In genomic region chr22:40808018-40808841, GRCh38 we compare ENCODE assay signal across 26 cellular contexts. TPM values are rescaled to one million over a fixed set of nuclear protein-coding genes. Genes with fewer than 3 reads are reported as not detected.
DNase-seq lines count a peak whose midpoint lies in the region; ATAC-seq, FAIRE-seq and TF ChIP-seq lines count a peak whose summit lies in the region.
"Had no signal": no experiment of that assay in that cellular context is flagged by ENCODE, and none has a peak within 500 bp of the region (broad histone marks: within the 10 kb centered on the region; RNA-seq: fewer than 3 reads in every experiment).

No MANE protein-coding gene starts in this region.

- ATAC-seq in central memory CD8-positive, alpha-beta T cell (replicated peaks; ENCODE audit: extremely low read depth, poor library complexity, severe bottlenecking) = no peak
- ATAC-seq: effector memory CD8-positive, alpha-beta T cell had no signal

- H3K4me3 ChIP-seq in ACC112 (ENCODE audit: low read depth, low read length) = peak overlapping the region; percentile 48
- H3K4me3 ChIP-seq: hepatocyte, lower lobe of right lung, uterus had no signal

- H3K27me3 Mint-ChIP-seq in central memory CD8-positive, alpha-beta T cell = no peaks in the 10 kb centered on the region
- H3K27me3 Mint-ChIP-seq in mesothelial cell of epicardium (ENCODE audit: low read depth) (no peaks in the 10 kb centered on the region), immature natural killer cell (ENCODE audit: low read depth in 3 of 3) (no peaks in the 10 kb centered on the region)
- H3K27me3 Mint-ChIP-seq in activated T-helper 2 cell treated with anti-CD3 and anti-CD28 coated beads, Interferon-gamma antibody, Interleukin-2, Interleukin-4, amounts not matched to agents 10 μg/mL and 5 μg/mL and 100 μg/mL, durations not matched to agents 14 hours and 24 hours and 36 hours (ENCODE audit: low read depth) = no peaks in the 10 kb centered on the region
- H3K27me3 Mint-ChIP-seq: activated CD4-positive, alpha-beta memory T cell treated with anti-CD3 and anti-CD28 coated beads, Interleukin-2, amount 10 ng/mL, durations not matched to agents 7 days and 5 days; effector memory CD8-positive, alpha-beta T cell had no signal

- intact Hi-C loops in activated T-helper 2 cell treated with anti-CD3 and anti-CD28 coated beads, Interferon-gamma antibody, Interleukin-2, Interleukin-4, amounts not matched to agents 10 μg/mL and 5 μg/mL and 100 μg/mL, durations not matched to agents 14 hours and 24 hours and 36 hours (cut with micrococcal nuclease) = no loop called here

- peak overlapping the region; percentile 25 for H3K27ac Mint-ChIP-seq in central memory CD8-positive, alpha-beta T cell (ENCODE audit: low read depth)
- peak overlapping the region; percentile 58 for H3K27ac Mint-ChIP-seq in mesothelial cell of epicardium
- H3K27ac Mint-ChIP-seq in immature natural killer cell = peak overlapping the region in 2 of 6 donors; percentile 1 to 8
- H3K27ac Mint-ChIP-seq in activated T-helper 2 cell treated with anti-CD3 and anti-CD28 coated beads, Interferon-gamma antibody, Interleukin-2, Interleukin-4, amounts not matched to agents 10 μg/mL and 5 μg/mL and 100 μg/mL, durations not matched to agents 14 hours and 24 hours and 36 hours = no peak overlapping the region
- H3K27ac Mint-ChIP-seq: activated CD4-positive, alpha-beta memory T cell treated with anti-CD3 and anti-CD28 coated beads, Interleukin-2, amount 10 ng/mL, durations not matched to agents 7 days and 5 days; CD14-positive monocyte had no signal

- peak overlapping the region; percentile 77 for H3K27ac ChIP-seq in ACC112 (ENCODE audit: low read depth, low read length)
- H3K27ac ChIP-seq: hepatocyte, lower lobe of right lung, uterus had no signal

- H3K79me2 ChIP-seq in ACC112 (ENCODE audit: control insufficient read depth, insufficient read depth, low read length, unreplicated experiment) = peaks cover 16% of the 10 kb centered on the region

- peaks cover 7% of the 10 kb centered on the region for H3K36me3 Mint-ChIP-seq in central memory CD8-positive, alpha-beta T cell (ENCODE audit: insufficient read depth)
- peaks cover 14% of the 10 kb centered on the region for H3K36me3 Mint-ChIP-seq in mesothelial cell of epicardium
- peaks cover 0 to 3% (median 0%) of the 10 kb centered on the region in 3 donors for H3K36me3 Mint-ChIP-seq in immature natural killer cell
- peaks cover 9% of the 10 kb centered on the region for H3K36me3 Mint-ChIP-seq in activated T-helper 2 cell treated with anti-CD3 and anti-CD28 coated beads, Interferon-gamma antibody, Interleukin-2, Interleukin-4, amounts not matched to agents 10 μg/mL and 5 μg/mL and 100 μg/mL, durations not matched to agents 14 hours and 24 hours and 36 hours (ENCODE audit: low read depth)

- H3K9me3 Mint-ChIP-seq in central memory CD8-positive, alpha-beta T cell = no peaks in the 10 kb centered on the region
- no peaks in the 10 kb centered on the region for H3K9me3 Mint-ChIP-seq in mesothelial cell of epicardium
- H3K9me3 Mint-ChIP-seq in immature natural killer cell = no peaks in the 10 kb centered on the region
- H3K9me3 Mint-ChIP-seq in activated T-helper 2 cell treated with anti-CD3 and anti-CD28 coated beads, Interferon-gamma antibody, Interleukin-2, Interleukin-4, amounts not matched to agents 10 μg/mL and 5 μg/mL and 100 μg/mL, durations not matched to agents 14 hours and 24 hours and 36 hours = no peaks in the 10 kb centered on the region
- H3K9me3 Mint-ChIP-seq: activated CD4-positive, alpha-beta memory T cell treated with anti-CD3 and anti-CD28 coated beads, Interleukin-2, amount 10 ng/mL, durations not matched to agents 7 days and 5 days; effector memory CD8-positive, alpha-beta T cell had no signal

- H3K36me3 ChIP-seq in ACC112 (ENCODE audit: insufficient read depth, low read length) = no peaks in the 10 kb centered on the region
- H3K36me3 ChIP-seq: lower lobe of right lung, uterus had no signal

- no peaks in the 10 kb centered on the region for H3K27me3 ChIP-seq in ACC112 (ENCODE audit: insufficient read depth, low read length)
- H3K27me3 ChIP-seq: hepatocyte, uterus had no signal

- H3K4me1 Mint-ChIP-seq in central memory CD8-positive, alpha-beta T cell = peaks cover 12% of the 10 kb centered on the region
- H3K4me1 Mint-ChIP-seq in mesothelial cell of epicardium (peaks cover 20% of the 10 kb centered on the region), immature natural killer cell (peaks cover 4 to 20% of the 10 kb centered on the region in 2 donors)
- peaks cover 9% of the 10 kb centered on the region for H3K4me1 Mint-ChIP-seq in activated T-helper 2 cell treated with anti-CD3 and anti-CD28 coated beads, Interferon-gamma antibody, Interleukin-2, Interleukin-4, amounts not matched to agents 10 μg/mL and 5 μg/mL and 100 μg/mL, durations not matched to agents 14 hours and 24 hours and 36 hours (ENCODE audit: low read depth)
- H3K4me1 Mint-ChIP-seq: CD14-positive monocyte had no signal

- no peak for FAIRE-seq in HTR-8/SVneo (lab: Jason Lieb, UNC)
- FAIRE-seq: G401.6 had no signal

- no peak overlapping the region for H3K4me3 Mint-ChIP-seq in central memory CD8-positive, alpha-beta T cell
- no peak overlapping the region for H3K4me3 Mint-ChIP-seq in mesothelial cell of epicardium
- no peak overlapping the region for H3K4me3 Mint-ChIP-seq in immature natural killer cell
- H3K4me3 Mint-ChIP-seq in activated T-helper 2 cell treated with anti-CD3 and anti-CD28 coated beads, Interferon-gamma antibody, Interleukin-2, Interleukin-4, amounts not matched to agents 10 μg/mL and 5 μg/mL and 100 μg/mL, durations not matched to agents 14 hours and 24 hours and 36 hours (ENCODE audit: low read depth) = no peak overlapping the region
- H3K4me3 Mint-ChIP-seq: activated CD4-positive, alpha-beta memory T cell treated with anti-CD3 and anti-CD28 coated beads, Interleukin-2, amount 10 ng/mL, durations not matched to agents 7 days and 5 days; CD14-positive monocyte; effector memory CD8-positive, alpha-beta T cell had no signal

- H3K4me1 ChIP-seq in ACC112 (ENCODE audit: control insufficient read depth, insufficient read depth, low read length, unreplicated experiment) = peaks cover 11% of the 10 kb centered on the region
- H3K4me1 ChIP-seq: uterus had no signal

- TF ChIP-seq CTCF in mesothelial cell of epicardium (IDR thresholded peaks at IDR 0.05; ENCODE audit: unreplicated experiment) = no peak

- DNase-seq in NCI-H1436 (lab: John Stamatoyannopoulos, UW) = peak; percentile 66
- DNase-seq in central memory CD8-positive, alpha-beta T cell (ENCODE audit: low spot score in 2 of 2) = no peak
- DNase-seq in mesothelial cell of epicardium (ENCODE audit: low spot score in 2 of 2, unreplicated experiment in 2 of 2) = no peak
- DNase-seq in HTR-8/SVneo (ENCODE audit: insufficient read length, low spot score) = no peak
- DNase-seq in immature natural killer cell = no peak
- DNase-seq in NCI-H510A (lab: John Stamatoyannopoulos, UW) = no peak
- no peak for DNase-seq in activated T-helper 2 cell treated with anti-CD3 and anti-CD28 coated beads, Interferon-gamma antibody, Interleukin-2, Interleukin-4, amounts not matched to agents 10 μg/mL and 5 μg/mL and 100 μg/mL, durations not matched to agents 14 hours and 24 hours and 36 hours (ENCODE audit: low spot score)
- DNase-seq: activated CD4-positive, alpha-beta memory T cell treated with anti-CD3 and anti-CD28 coated beads, Interleukin-2, amount 10 ng/mL, durations not matched to agents 7 days and 5 days; activated CD4-positive, CD25-positive, alpha-beta regulatory T cell; activated naive CD4-positive, alpha-beta T cell treated with Interleukin-2 at 50 U/mL for 16 hours; activated T-cell treated with anti-CD3 and anti-CD28 coated beads for 4 hours; DMS 273 treated with DMSO at 0.1 percent for 48 hours; effector memory CD8-positive, alpha-beta T cell; islet precursor cell; KBM-7; lower lobe of right lung; MV-4-11; NCI-H1930; NCI-H446; T1000; uterus had no signal

- no peak overlapping the region for H2AFZ ChIP-seq in ACC112 (ENCODE audit: low read length, unreplicated experiment)
- H2AFZ ChIP-seq: hepatocyte had no signal

RNA-seq across cellular contexts. Expression of gene SLC25A17, which starts 10.9 kb away (rescaled TPM):
- 30.1 to 31.1 TPM (median 30.6 TPM) in 3 replicates for total RNA-seq in mesothelial cell of epicardium
- 10 to 100 TPM; 18.5 to 26.6 (median 22.2) TPM for polyA plus RNA-seq in immature natural killer cell
- 27.3 and 33.0 TPM in 2 replicates for total RNA-seq in activated T-helper 2 cell treated with anti-CD3 and anti-CD28 coated beads, Interferon-gamma antibody, Interleukin-2, Interleukin-4, amounts not matched to agents 10 μg/mL and 5 μg/mL and 100 μg/mL, durations not matched to agents 14 hours and 24 hours and 36 hours

RNA-seq across cellular contexts. Expression of gene ST13, which starts 48.2 kb away (rescaled TPM):
- total RNA-seq in mesothelial cell of epicardium = 327 to 365 TPM (median 344 TPM) in 3 replicates
- polyA plus RNA-seq in immature natural killer cell = 100 to 1,000 TPM; 111 to 131 (median 111) TPM
- total RNA-seq in activated T-helper 2 cell treated with anti-CD3 and anti-CD28 coated beads, Interferon-gamma antibody, Interleukin-2, Interleukin-4, amounts not matched to agents 10 μg/mL and 5 μg/mL and 100 μg/mL, durations not matched to agents 14 hours and 24 hours and 36 hours = 194 and 201 TPM in 2 replicates

RNA-seq across cellular contexts. Expression of gene XPNPEP3, which starts 48.7 kb away (rescaled TPM):
- total RNA-seq in mesothelial cell of epicardium = 21.2 to 24.8 TPM (median 22.6 TPM) in 3 replicates
- 10 to 100 TPM in 1 of 3 donors, 1 to 10 TPM in 2; 5.9 to 11.4 (median 9.9) TPM for polyA plus RNA-seq in immature natural killer cell
- 17.5 and 17.9 TPM in 2 replicates for total RNA-seq in activated T-helper 2 cell treated with anti-CD3 and anti-CD28 coated beads, Interferon-gamma antibody, Interleukin-2, Interleukin-4, amounts not matched to agents 10 μg/mL and 5 μg/mL and 100 μg/mL, durations not matched to agents 14 hours and 24 hours and 36 hours

RNA-seq across cellular contexts. Expression of gene DNAJB7, which starts 53.7 kb away (rescaled TPM):
- not detected in 3 replicates for total RNA-seq in mesothelial cell of epicardium
- under 1 TPM in 1 of 3 donors, not detected in 2; 0.21 TPM for polyA plus RNA-seq in immature natural killer cell
- total RNA-seq in activated T-helper 2 cell treated with anti-CD3 and anti-CD28 coated beads, Interferon-gamma antibody, Interleukin-2, Interleukin-4, amounts not matched to agents 10 μg/mL and 5 μg/mL and 100 μg/mL, durations not matched to agents 14 hours and 24 hours and 36 hours = not detected in 2 replicates
- total RNA-seq: activated CD4-positive, alpha-beta memory T cell treated with anti-CD3 and anti-CD28 coated beads, Interleukin-2, amount 10 ng/mL, durations not matched to agents 7 days and 5 days; hepatocyte; lower lobe of right lung; subcutaneous adipose tissue; uterus had no signal
- polyA plus RNA-seq: CD14-positive monocyte had no signal
